8 cellular contexts compared by ENCODE assay signal in genomic region chr12:8544295-8544694, GRCh38. TPM values are rescaled to one million over a fixed set of nuclear protein-coding genes. Genes with fewer than 3 reads are reported as not detected.
A peak's percentile ranks its signal among the peaks of the same experiment; 100 is the strongest.
DNase-seq lines count a peak whose midpoint lies in the region; ATAC-seq and TF ChIP-seq lines count a peak whose summit lies in the region.

No MANE protein-coding gene starts in this region.

- H3K9me3 Mint-ChIP-seq in memory B cell: peaks cover 2% of the 10 kb centered on the region

- H3K27me3 Mint-ChIP-seq in memory B cell: peaks cover 10% of the 10 kb centered on the region

- no peak overlapping the region for H3K4me3 Mint-ChIP-seq in memory B cell

- peak; percentile 54 for ATAC-seq in HG02981 (IDR thresholded peaks at IDR 0.05; ENCODE audit: unreplicated experiment)
- peak; percentile 79 for ATAC-seq in memory B cell (ENCODE audit: low read depth)

- peaks cover 9% of the 10 kb centered on the region for H3K4me1 Mint-ChIP-seq in memory B cell

- DNase-seq in GM10266 (ENCODE audit: extremely low spot score) (peak; percentile 74), NCI-H345 treated with DMSO at 0.1 percent for 48 hours (lab: John Stamatoyannopoulos, UW; ENCODE audit: unreplicated experiment) (peak; percentile 48), dermis blood vessel endothelial cell (peak; percentile 80), memory B cell (ENCODE audit: low spot score in 2 of 2) (peak; percentile 73 to 74), SHP77 (lab: John Stamatoyannopoulos, UW) (no peak)
- peak; percentile 66 for DNase-seq in activated CD4-positive, alpha-beta T cell treated with anti-CD3 and anti-CD28 coated beads, Interleukin-2, amount 50 U/mL, for 1 hour
- DNase-seq in stimulated activated CD8-positive, alpha-beta memory T cell treated with anti-CD3 and anti-CD28 coated beads, Interleukin-15, amount 100 ng/mL, for 24 hours (ENCODE audit: low read depth): peak; percentile 34

- H3K36me3 Mint-ChIP-seq in memory B cell: no peaks in the 10 kb centered on the region

- peak; percentile 91 for TF ChIP-seq CTCF in GM10266 (IDR thresholded peaks at IDR 0.05; ENCODE audit: control insufficient read depth, insufficient read depth, low read depth, missing control alignments)

- no peak overlapping the region for H3K27ac Mint-ChIP-seq in memory B cell

RNA-seq across cellular contexts. Expression of gene CLEC4E, which starts 3.6 kb away (rescaled TPM):
- not detected in 2 replicates for total RNA-seq in dermis blood vessel endothelial cell

RNA-seq across cellular contexts. Expression of gene CLEC4D, which starts 31.0 kb away (rescaled TPM):
- total RNA-seq in dermis blood vessel endothelial cell: not detected in 2 replicates

Comparison
In these comparisons a context has a peak if more than half of its experiments do, and no peak if none do; other contexts are left out.
1. DNase-seq: peak in GM10266 (single experiment), NCI-H345 treated with DMSO at 0.1 percent for 48 hours (single experiment), activated CD4-positive, alpha-beta T cell treated with anti-CD3 and anti-CD28 coated beads, Interleukin-2, amount 50 U/mL, for 1 hour (single experiment), dermis blood vessel endothelial cell (single experiment), memory B cell (2 of 2) and stimulated activated CD8-positive, alpha-beta memory T cell treated with anti-CD3 and anti-CD28 coated beads, Interleukin-15, amount 100 ng/mL, for 24 hours (single experiment); none in SHP77 (0 of 2).